1 cellular context compared by ENCODE assay signal in the genomic region with DNA sequence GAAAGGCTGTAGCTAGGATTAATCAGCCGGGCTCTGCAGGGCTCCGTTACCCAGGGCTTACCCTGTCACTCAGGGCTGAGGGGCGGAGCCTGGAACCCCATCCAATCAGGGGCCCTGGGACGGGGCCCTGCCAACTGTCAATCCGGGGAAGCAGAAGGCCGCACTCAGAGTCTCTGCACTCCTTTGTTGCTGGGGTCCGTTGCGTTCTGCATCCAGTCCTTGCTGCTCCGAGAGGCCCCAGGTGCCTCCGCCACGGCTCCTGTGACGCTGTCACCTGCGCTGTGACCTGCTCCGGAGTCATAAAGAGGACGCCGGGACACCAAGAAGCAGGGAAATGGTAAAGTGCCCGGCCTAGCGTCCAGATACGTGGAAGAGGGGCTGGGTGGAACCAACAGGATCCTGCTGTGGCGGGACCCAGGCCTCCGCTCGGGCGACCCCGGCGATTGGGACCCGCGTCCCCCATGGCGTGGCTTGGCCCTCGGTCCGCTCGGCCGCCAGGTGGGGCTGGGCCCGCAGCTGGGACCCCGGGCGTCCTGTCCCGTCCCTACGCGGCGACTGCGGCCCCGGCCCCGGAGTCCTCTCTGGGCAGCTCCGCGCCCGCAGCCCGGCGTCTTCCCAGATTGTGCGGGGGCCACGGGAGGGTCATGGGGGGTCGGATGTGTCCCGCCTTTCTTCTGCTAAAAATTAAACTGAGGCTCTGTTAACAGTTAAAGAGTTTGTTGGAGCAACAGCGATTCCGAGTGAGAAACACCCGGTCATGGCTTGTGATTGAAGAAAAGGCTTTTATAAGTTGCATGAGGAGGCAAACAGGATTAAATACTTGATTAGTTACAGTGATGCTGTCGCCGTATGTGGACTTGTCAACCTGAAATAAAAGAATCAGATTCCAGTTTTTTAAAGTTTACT.
TF ChIP-seq lines count a peak whose summit lies in the region.

A gene (plus strand): TSS at position 133 of the 906 bp plus-strand sequence. CDS start 7,431 bp downstream, outside the sequence.

TF ChIP-seq in HepG2, 621 proteins besides CTCF, POLR2A, EP300 and RAD21 (continued from another document):
- TF ChIP-seq ZNF746 (CRISPR knock-in tag; IDR thresholded peaks at IDR 0.05) (no peak), TAF1 (CRISPR knock-in tag; IDR thresholded peaks at IDR 0.05) (peak; percentile 88), FOSL2 (CRISPR knock-in tag; IDR thresholded peaks at IDR 0.05) (no peak), HHEX (CRISPR knock-in tag; IDR thresholded peaks at IDR 0.05) (no peak), NBN (conservative IDR thresholded peaks at IDR 0.05) (no peak), ZMYM4 (CRISPR knock-in tag; IDR thresholded peaks at IDR 0.05) (peak; percentile 53; the same call in 1 of the 2 replicates), ZNF850 (CRISPR knock-in tag; conservative IDR thresholded peaks at IDR 0.05) (no peak), HDAC2 (CRISPR knock-in tag; IDR thresholded peaks at IDR 0.05) (no peak), HOXA7 (CRISPR knock-in tag; IDR thresholded peaks at IDR 0.05) (no peak), JUN (CRISPR knock-in tag; IDR thresholded peaks at IDR 0.05) (no peak), ZNF7 (CRISPR knock-in tag; IDR thresholded peaks at IDR 0.05) (no peak), ZNF619 (CRISPR knock-in tag; IDR thresholded peaks at IDR 0.05) (no peak), NR2C2 (CRISPR knock-in tag; IDR thresholded peaks at IDR 0.05; ENCODE audit: borderline replicate concordance) (0 out of 2 replicates have a peak, but pooled peaks have one; percentile 33), FLYWCH1 (CRISPR knock-in tag; IDR thresholded peaks at IDR 0.05) (no peak), ZNF431 (CRISPR knock-in tag; IDR thresholded peaks at IDR 0.05; ENCODE audit: borderline replicate concordance, low read depth) (no peak), STAT5B (CRISPR knock-in tag; IDR thresholded peaks at IDR 0.05) (no peak), ZMYM3 (CRISPR knock-in tag; IDR thresholded peaks at IDR 0.05) (no peak), NCOA5 (CRISPR knock-in tag; IDR thresholded peaks at IDR 0.05) (no peak), TCF7L2 (IDR thresholded peaks at IDR 0.05; ENCODE audit: low read depth, low read length) (no peak)
- TF ChIP-seq, protein P1, sequence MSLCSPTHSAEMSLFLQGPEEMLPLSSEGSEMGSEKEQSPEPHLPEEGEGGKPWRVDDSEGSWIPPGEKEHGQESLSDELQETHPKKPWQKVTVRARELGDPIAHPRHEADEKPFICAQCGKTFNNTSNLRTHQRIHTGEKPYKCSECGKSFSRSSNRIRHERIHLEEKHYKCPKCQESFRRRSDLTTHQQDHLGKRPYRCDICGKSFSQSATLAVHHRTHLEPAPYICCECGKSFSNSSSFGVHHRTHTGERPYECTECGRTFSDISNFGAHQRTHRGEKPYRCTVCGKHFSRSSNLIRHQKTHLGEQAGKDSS (CRISPR knock-in tag; IDR thresholded peaks at IDR 0.05; ENCODE audit: borderline replicate concordance, low read depth), result peak; percentile 29; the same call in 1 of the 2 replicates
- TF ChIP-seq, protein P2, sequence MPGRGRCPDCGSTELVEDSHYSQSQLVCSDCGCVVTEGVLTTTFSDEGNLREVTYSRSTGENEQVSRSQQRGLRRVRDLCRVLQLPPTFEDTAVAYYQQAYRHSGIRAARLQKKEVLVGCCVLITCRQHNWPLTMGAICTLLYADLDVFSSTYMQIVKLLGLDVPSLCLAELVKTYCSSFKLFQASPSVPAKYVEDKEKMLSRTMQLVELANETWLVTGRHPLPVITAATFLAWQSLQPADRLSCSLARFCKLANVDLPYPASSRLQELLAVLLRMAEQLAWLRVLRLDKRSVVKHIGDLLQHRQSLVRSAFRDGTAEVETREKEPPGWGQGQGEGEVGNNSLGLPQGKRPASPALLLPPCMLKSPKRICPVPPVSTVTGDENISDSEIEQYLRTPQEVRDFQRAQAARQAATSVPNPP (CRISPR knock-in tag; IDR thresholded peaks at IDR 0.05), result no peak
- TF ChIP-seq, protein P3, sequence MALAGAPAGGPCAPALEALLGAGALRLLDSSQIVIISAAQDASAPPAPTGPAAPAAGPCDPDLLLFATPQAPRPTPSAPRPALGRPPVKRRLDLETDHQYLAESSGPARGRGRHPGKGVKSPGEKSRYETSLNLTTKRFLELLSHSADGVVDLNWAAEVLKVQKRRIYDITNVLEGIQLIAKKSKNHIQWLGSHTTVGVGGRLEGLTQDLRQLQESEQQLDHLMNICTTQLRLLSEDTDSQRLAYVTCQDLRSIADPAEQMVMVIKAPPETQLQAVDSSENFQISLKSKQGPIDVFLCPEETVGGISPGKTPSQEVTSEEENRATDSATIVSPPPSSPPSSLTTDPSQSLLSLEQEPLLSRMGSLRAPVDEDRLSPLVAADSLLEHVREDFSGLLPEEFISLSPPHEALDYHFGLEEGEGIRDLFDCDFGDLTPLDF (CRISPR knock-in tag; IDR thresholded peaks at IDR 0.05), result no peak
- TF ChIP-seq, protein P4, sequence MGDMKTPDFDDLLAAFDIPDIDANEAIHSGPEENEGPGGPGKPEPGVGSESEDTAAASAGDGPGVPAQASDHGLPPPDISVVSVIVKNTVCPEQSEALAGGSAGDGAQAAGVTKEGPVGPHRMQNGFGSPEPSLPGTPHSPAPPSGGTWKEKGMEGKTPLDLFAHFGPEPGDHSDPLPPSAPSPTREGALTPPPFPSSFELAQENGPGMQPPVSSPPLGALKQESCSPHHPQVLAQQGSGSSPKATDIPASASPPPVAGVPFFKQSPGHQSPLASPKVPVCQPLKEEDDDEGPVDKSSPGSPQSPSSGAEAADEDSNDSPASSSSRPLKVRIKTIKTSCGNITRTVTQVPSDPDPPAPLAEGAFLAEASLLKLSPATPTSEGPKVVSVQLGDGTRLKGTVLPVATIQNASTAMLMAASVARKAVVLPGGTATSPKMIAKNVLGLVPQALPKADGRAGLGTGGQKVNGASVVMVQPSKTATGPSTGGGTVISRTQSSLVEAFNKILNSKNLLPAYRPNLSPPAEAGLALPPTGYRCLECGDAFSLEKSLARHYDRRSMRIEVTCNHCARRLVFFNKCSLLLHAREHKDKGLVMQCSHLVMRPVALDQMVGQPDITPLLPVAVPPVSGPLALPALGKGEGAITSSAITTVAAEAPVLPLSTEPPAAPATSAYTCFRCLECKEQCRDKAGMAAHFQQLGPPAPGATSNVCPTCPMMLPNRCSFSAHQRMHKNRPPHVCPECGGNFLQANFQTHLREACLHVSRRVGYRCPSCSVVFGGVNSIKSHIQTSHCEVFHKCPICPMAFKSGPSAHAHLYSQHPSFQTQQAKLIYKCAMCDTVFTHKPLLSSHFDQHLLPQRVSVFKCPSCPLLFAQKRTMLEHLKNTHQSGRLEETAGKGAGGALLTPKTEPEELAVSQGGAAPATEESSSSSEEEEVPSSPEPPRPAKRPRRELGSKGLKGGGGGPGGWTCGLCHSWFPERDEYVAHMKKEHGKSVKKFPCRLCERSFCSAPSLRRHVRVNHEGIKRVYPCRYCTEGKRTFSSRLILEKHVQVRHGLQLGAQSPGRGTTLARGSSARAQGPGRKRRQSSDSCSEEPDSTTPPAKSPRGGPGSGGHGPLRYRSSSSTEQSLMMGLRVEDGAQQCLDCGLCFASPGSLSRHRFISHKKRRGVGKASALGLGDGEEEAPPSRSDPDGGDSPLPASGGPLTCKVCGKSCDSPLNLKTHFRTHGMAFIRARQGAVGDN (CRISPR knock-in tag; IDR thresholded peaks at IDR 0.05), result peak; percentile 81
